In genomic region chr1:56912325-56912724, GRCh38 we compare ENCODE assay signal across 37 cellular contexts. TPM values are rescaled to one million over a fixed set of nuclear protein-coding genes. Genes with fewer than 3 reads are reported as not detected.
"Had no signal": no experiment of that assay in that cellular context is flagged by ENCODE, and none has a peak within 500 bp of the region (broad histone marks: within the 10 kb centered on the region; RNA-seq: fewer than 3 reads in every experiment).

No MANE protein-coding gene starts in this region.

- H3K27ac ChIP-seq: adrenal gland, body of pancreas, epithelial cell of prostate, esophagus squamous epithelium, gastroesophageal sphincter, WERI-Rb-1 had no signal

- H3K4me3 Mint-ChIP-seq: activated B cell treated with CpG ODN at 0.5 μM for 24 hours; activated CD4-positive, alpha-beta memory T cell treated with anti-CD3 and anti-CD28 coated beads for 36 hours; activated CD4-positive, alpha-beta T cell treated with anti-CD3 and anti-CD28 coated beads for 36 hours; activated CD4-positive, alpha-beta T cell treated with anti-CD3 and anti-CD28 coated beads, Interleukin-2, amount 10 ng/mL, durations not matched to agents 24 days and 14 days; activated naive CD4-positive, alpha-beta T cell treated with anti-CD3 and anti-CD28 coated beads for 36 hours; activated naive CD4-positive, alpha-beta T cell treated with anti-CD3 and anti-CD28 coated beads, Interleukin-2, amount 50 U/mL, for 24 hours; activated naive CD8-positive, alpha-beta T cell treated with anti-CD3 and anti-CD28 coated beads for 36 hours; activated naive CD8-positive, alpha-beta T cell treated with anti-CD3 and anti-CD28 coated beads, Interleukin-2, amount 50 U/mL, for 24 hours; activated T-cell treated with anti-CD3 and anti-CD28 coated beads, Interleukin-2, amount 50 U/mL, for 24 hours; activated T-cell treated with anti-CD3 and anti-CD28 coated beads, Interleukin-2, amount 50 U/mL, for 72 hours; activated T-helper 17 cell treated with anti-CD3 and anti-CD28 coated beads, Interleukin-2, amount 50 U/mL, for 72 hours; T-helper 17 cell; T-helper 2 cell treated with Interferon-gamma antibody and Interleukin-4, amounts not matched to agents 5 μg/mL and 100 μg/mL, for 36 hours had no signal

- H3K27me3 ChIP-seq: adrenal gland, body of pancreas, gastroesophageal sphincter had no signal

- DNase-seq: activated B cell treated with CpG ODN at 0.5 μM for 24 hours; activated CD4-positive, alpha-beta memory T cell treated with anti-CD3 and anti-CD28 coated beads for 36 hours; activated CD4-positive, alpha-beta T cell treated with anti-CD3 and anti-CD28 coated beads for 36 hours; activated CD4-positive, alpha-beta T cell treated with anti-CD3 and anti-CD28 coated beads, Interleukin-2, amount 10 ng/mL, durations not matched to agents 24 days and 14 days; activated CD8-positive, alpha-beta memory T cell treated with anti-CD3 and anti-CD28 coated beads, Interleukin-2, amount 50 U/mL, for 48 hours; activated effector memory CD4-positive, alpha-beta T cell treated with Interleukin-2 at 50 U/mL for 16 hours; activated naive CD4-positive, alpha-beta T cell treated with anti-CD3 and anti-CD28 coated beads for 36 hours; activated naive CD8-positive, alpha-beta T cell treated with anti-CD3 and anti-CD28 coated beads for 36 hours; activated naive CD8-positive, alpha-beta T cell treated with anti-CD3 and anti-CD28 coated beads, Interleukin-2, amount 50 U/mL, for 24 hours; activated T-cell treated with anti-CD3 and anti-CD28 coated beads for 4 hours; activated T-cell treated with anti-CD3 and anti-CD28 coated beads, Interleukin-2, amount 50 U/mL, for 24 hours; activated T-cell treated with anti-CD3 and anti-CD28 coated beads, Interleukin-2, amount 50 U/mL, for 72 hours; adrenal gland; amygdala; aorta; body of pancreas; caudate nucleus; cortex of kidney; effector CD8-positive, alpha-beta T cell; esophagus squamous epithelium; foreskin melanocyte; T-helper 1 cell; T-helper 17 cell; T1000; WERI-Rb-1 had no signal

- H3K4me3 ChIP-seq: adrenal gland, body of pancreas, esophagus squamous epithelium, gastroesophageal sphincter had no signal

- H3K27me3 Mint-ChIP-seq: activated CD4-positive, alpha-beta T cell treated with anti-CD3 and anti-CD28 coated beads, Interleukin-2, amount 10 ng/mL, durations not matched to agents 24 days and 14 days; activated naive CD4-positive, alpha-beta T cell treated with anti-CD3 and anti-CD28 coated beads, Interleukin-2, amount 50 U/mL, for 24 hours had no signal

- H3K4me1 Mint-ChIP-seq: activated B cell treated with CpG ODN at 0.5 μM for 24 hours; activated CD4-positive, alpha-beta T cell treated with anti-CD3 and anti-CD28 coated beads for 36 hours; activated CD4-positive, alpha-beta T cell treated with anti-CD3 and anti-CD28 coated beads, Interleukin-2, amount 10 ng/mL, durations not matched to agents 24 days and 14 days; activated naive CD4-positive, alpha-beta T cell treated with anti-CD3 and anti-CD28 coated beads, Interleukin-2, amount 50 U/mL, for 24 hours; activated naive CD8-positive, alpha-beta T cell treated with anti-CD3 and anti-CD28 coated beads for 36 hours; activated naive CD8-positive, alpha-beta T cell treated with anti-CD3 and anti-CD28 coated beads, Interleukin-2, amount 50 U/mL, for 24 hours; activated T-helper 17 cell treated with anti-CD3 and anti-CD28 coated beads, Interleukin-2, amount 50 U/mL, for 72 hours; T-helper 17 cell had no signal

- H3K4me1 ChIP-seq: adrenal gland, esophagus squamous epithelium, gastroesophageal sphincter had no signal

- H3K9me3 ChIP-seq: adrenal gland, body of pancreas, esophagus squamous epithelium, gastroesophageal sphincter had no signal

- H3K36me3 ChIP-seq: adrenal gland, esophagus squamous epithelium, gastroesophageal sphincter, WERI-Rb-1 had no signal

- H3K27ac Mint-ChIP-seq: activated B cell treated with CpG ODN at 0.5 μM for 24 hours; activated CD4-positive, alpha-beta memory T cell treated with anti-CD3 and anti-CD28 coated beads for 36 hours; activated CD4-positive, alpha-beta T cell treated with anti-CD3 and anti-CD28 coated beads for 36 hours; activated CD4-positive, alpha-beta T cell treated with anti-CD3 and anti-CD28 coated beads, Interleukin-2, amount 10 ng/mL, durations not matched to agents 24 days and 14 days; activated naive CD4-positive, alpha-beta T cell treated with anti-CD3 and anti-CD28 coated beads for 36 hours; activated naive CD4-positive, alpha-beta T cell treated with anti-CD3 and anti-CD28 coated beads, Interleukin-2, amount 50 U/mL, for 24 hours; activated naive CD8-positive, alpha-beta T cell treated with anti-CD3 and anti-CD28 coated beads for 36 hours; activated naive CD8-positive, alpha-beta T cell treated with anti-CD3 and anti-CD28 coated beads, Interleukin-2, amount 50 U/mL, for 24 hours; activated T-cell treated with anti-CD3 and anti-CD28 coated beads, Interleukin-2, amount 50 U/mL, for 24 hours; activated T-cell treated with anti-CD3 and anti-CD28 coated beads, Interleukin-2, amount 50 U/mL, for 72 hours; activated T-helper 17 cell treated with anti-CD3 and anti-CD28 coated beads, Interleukin-2, amount 50 U/mL, for 72 hours; T-helper 17 cell; T-helper 2 cell treated with Interferon-gamma antibody and Interleukin-4, amounts not matched to agents 5 μg/mL and 100 μg/mL, for 36 hours had no signal

- H3K9me3 Mint-ChIP-seq: activated B cell treated with CpG ODN at 0.5 μM for 24 hours; activated CD4-positive, alpha-beta memory T cell treated with anti-CD3 and anti-CD28 coated beads for 36 hours; activated CD4-positive, alpha-beta T cell treated with anti-CD3 and anti-CD28 coated beads, Interleukin-2, amount 10 ng/mL, durations not matched to agents 24 days and 14 days; activated naive CD4-positive, alpha-beta T cell treated with anti-CD3 and anti-CD28 coated beads for 36 hours; activated naive CD4-positive, alpha-beta T cell treated with anti-CD3 and anti-CD28 coated beads, Interleukin-2, amount 50 U/mL, for 24 hours; activated naive CD8-positive, alpha-beta T cell treated with anti-CD3 and anti-CD28 coated beads for 36 hours; activated naive CD8-positive, alpha-beta T cell treated with anti-CD3 and anti-CD28 coated beads, Interleukin-2, amount 50 U/mL, for 24 hours; activated T-cell treated with anti-CD3 and anti-CD28 coated beads, Interleukin-2, amount 50 U/mL, for 24 hours; activated T-helper 17 cell treated with anti-CD3 and anti-CD28 coated beads, Interleukin-2, amount 50 U/mL, for 72 hours; T-helper 2 cell treated with Interferon-gamma antibody and Interleukin-4, amounts not matched to agents 5 μg/mL and 100 μg/mL, for 36 hours had no signal

- H3K36me3 Mint-ChIP-seq: activated CD4-positive, alpha-beta memory T cell treated with anti-CD3 and anti-CD28 coated beads for 36 hours; activated naive CD4-positive, alpha-beta T cell treated with anti-CD3 and anti-CD28 coated beads, Interleukin-2, amount 50 U/mL, for 24 hours; activated naive CD8-positive, alpha-beta T cell treated with anti-CD3 and anti-CD28 coated beads for 36 hours had no signal

RNA-seq across cellular contexts. Expression of gene C8B, which starts 53.5 kb away (rescaled TPM):
- total RNA-seq: activated B cell treated with CpG ODN at 0.5 μM for 24 hours; activated CD4-positive, alpha-beta memory T cell treated with anti-CD3 and anti-CD28 coated beads for 36 hours; activated CD4-positive, alpha-beta T cell treated with anti-CD3 and anti-CD28 coated beads for 36 hours; activated CD4-positive, alpha-beta T cell treated with anti-CD3 and anti-CD28 coated beads, Interleukin-2, amount 10 ng/mL, durations not matched to agents 24 days and 14 days; activated naive CD4-positive, alpha-beta T cell treated with anti-CD3 and anti-CD28 coated beads for 36 hours; activated naive CD8-positive, alpha-beta T cell treated with anti-CD3 and anti-CD28 coated beads for 36 hours; activated T-cell treated with anti-CD3 and anti-CD28 coated beads, Interleukin-2, amount 50 U/mL, for 72 hours; activated T-helper 17 cell treated with anti-CD3 and anti-CD28 coated beads, Interleukin-2, amount 50 U/mL, for 72 hours; adrenal gland; aorta; body of pancreas; chondrocyte; dermis microvascular lymphatic vessel endothelial cell; endothelial cell of umbilical vein; fibroblast of lung; fibroblast of villous mesenchyme; gastroesophageal sphincter; glomerular endothelial cell; T-helper 17 cell had no signal
- polyA plus RNA-seq: aorta, endothelial cell of umbilical vein, esophagus, fibroblast of lung had no signal

RNA-seq across cellular contexts. Expression of gene C8A, which starts 57.7 kb away (rescaled TPM):
- total RNA-seq: activated B cell treated with CpG ODN at 0.5 μM for 24 hours; activated CD4-positive, alpha-beta memory T cell treated with anti-CD3 and anti-CD28 coated beads for 36 hours; activated CD4-positive, alpha-beta T cell treated with anti-CD3 and anti-CD28 coated beads for 36 hours; activated CD4-positive, alpha-beta T cell treated with anti-CD3 and anti-CD28 coated beads, Interleukin-2, amount 10 ng/mL, durations not matched to agents 24 days and 14 days; activated naive CD4-positive, alpha-beta T cell treated with anti-CD3 and anti-CD28 coated beads for 36 hours; activated naive CD8-positive, alpha-beta T cell treated with anti-CD3 and anti-CD28 coated beads for 36 hours; activated T-cell treated with anti-CD3 and anti-CD28 coated beads, Interleukin-2, amount 50 U/mL, for 72 hours; activated T-helper 17 cell treated with anti-CD3 and anti-CD28 coated beads, Interleukin-2, amount 50 U/mL, for 72 hours; aorta; body of pancreas; chondrocyte; dermis microvascular lymphatic vessel endothelial cell; endothelial cell of umbilical vein; esophagus squamous epithelium; fibroblast of lung; fibroblast of villous mesenchyme; gastroesophageal sphincter; glomerular endothelial cell; T-helper 17 cell had no signal
- polyA plus RNA-seq: aorta, endothelial cell of umbilical vein, esophagus, fibroblast of lung had no signal
